1 cellular context compared by ENCODE assay signal in genomic region chr5:119302916-119303897, GRCh38.
A peak's percentile ranks its signal among the peaks of the same experiment; 100 is the strongest.
TF ChIP-seq lines count a peak whose summit lies in the region.

No MANE protein-coding gene starts in this region.

TF ChIP-seq in HepG2, 621 proteins besides CTCF, POLR2A, EP300 and RAD21 (continued from another document and continues in another):
- no peak for TF ChIP-seq THAP7 (CRISPR knock-in tag; IDR thresholded peaks at IDR 0.05)
- TF ChIP-seq SOX5 (CRISPR knock-in tag; IDR thresholded peaks at IDR 0.05; ENCODE audit: borderline replicate concordance), result peak; percentile 54; the same call in 1 of the 2 replicates
- TF ChIP-seq RCOR2 (CRISPR knock-in tag; IDR thresholded peaks at IDR 0.05), result no peak; the same call in 1 of the 2 replicates
- TF ChIP-seq RBAK (CRISPR knock-in tag; IDR thresholded peaks at IDR 0.05), result no peak
- TF ChIP-seq MAFK (conservative IDR thresholded peaks at IDR 0.05 in 1 of 2, IDR thresholded peaks at IDR 0.05 in 1 of 2; ENCODE audit: low read length in 2 of 2), result no peak
- no peak; the same call in 1 of the 2 replicates for TF ChIP-seq MED1 (CRISPR knock-in tag; IDR thresholded peaks at IDR 0.05)
- TF ChIP-seq FOSL2 (CRISPR knock-in tag; IDR thresholded peaks at IDR 0.05), result peak; percentile 48
- no peak for TF ChIP-seq TCF7 (IDR thresholded peaks at IDR 0.05; ENCODE audit: low read depth)
- no peak for TF ChIP-seq ZNF263 (CRISPR knock-in tag; IDR thresholded peaks at IDR 0.05)
- TF ChIP-seq REXO4 (CRISPR knock-in tag; IDR thresholded peaks at IDR 0.05; ENCODE audit: borderline replicate concordance), result no peak
- no peak for TF ChIP-seq ZBTB43 (CRISPR knock-in tag; conservative IDR thresholded peaks at IDR 0.05)
- TF ChIP-seq ZNF124 (CRISPR knock-in tag; IDR thresholded peaks at IDR 0.05), result no peak
- no peak for TF ChIP-seq ZNF790 (CRISPR knock-in tag; IDR thresholded peaks at IDR 0.05; ENCODE audit: borderline replicate concordance)
- TF ChIP-seq ZNF362 (CRISPR knock-in tag; IDR thresholded peaks at IDR 0.05; ENCODE audit: borderline replicate concordance), result no peak; the same call in 1 of the 2 replicates
- TF ChIP-seq GFI1 (CRISPR knock-in tag; IDR thresholded peaks at IDR 0.05; ENCODE audit: borderline replicate concordance), result peak; percentile 58; the same call in 1 of the 2 replicates
- peak; percentile 77; the same call in 1 of the 2 replicates for TF ChIP-seq ATF2 (CRISPR knock-in tag; IDR thresholded peaks at IDR 0.05)
- no peak for TF ChIP-seq ELF4 (CRISPR knock-in tag; IDR thresholded peaks at IDR 0.05; ENCODE audit: borderline replicate concordance)
- 0 out of 2 replicates have a peak, but pooled peaks have one; percentile 24 for TF ChIP-seq PPARG (CRISPR knock-in tag; conservative IDR thresholded peaks at IDR 0.05)
- 0 out of 2 replicates have a peak, but pooled peaks have one; percentile 41 for TF ChIP-seq CCDC6 (CRISPR knock-in tag; IDR thresholded peaks at IDR 0.05)
- TF ChIP-seq CAMTA2 (CRISPR knock-in tag; IDR thresholded peaks at IDR 0.05; ENCODE audit: borderline replicate concordance), result no peak
- peak; percentile 93 for TF ChIP-seq MIXL1 (CRISPR knock-in tag; IDR thresholded peaks at IDR 0.05)
- peak; percentile 19; the same call in 1 of the 2 replicates for TF ChIP-seq TBX2 (CRISPR knock-in tag; IDR thresholded peaks at IDR 0.05; ENCODE audit: borderline replicate concordance)
- 0 out of 2 replicates have a peak, but pooled peaks have one; percentile 29 for TF ChIP-seq ZNF709 (CRISPR knock-in tag; IDR thresholded peaks at IDR 0.05)
- TF ChIP-seq PBX2 (CRISPR knock-in tag; IDR thresholded peaks at IDR 0.05), result no peak
- TF ChIP-seq GPBP1L1 (CRISPR knock-in tag; IDR thresholded peaks at IDR 0.05), result no peak
- TF ChIP-seq IRF9 (CRISPR knock-in tag; IDR thresholded peaks at IDR 0.05; ENCODE audit: borderline replicate concordance), result no peak
- peak; percentile 24; the same call in 1 of the 2 replicates for TF ChIP-seq NFE2L2 (IDR thresholded peaks at IDR 0.05; ENCODE audit: low read length)
- no peak for TF ChIP-seq ZNF407 (CRISPR knock-in tag; IDR thresholded peaks at IDR 0.05; ENCODE audit: not compliant biosample characterization)
- TF ChIP-seq ZBTB38 (CRISPR knock-in tag; IDR thresholded peaks at IDR 0.05), result no peak
- TF ChIP-seq ONECUT2 (CRISPR knock-in tag; IDR thresholded peaks at IDR 0.05), result no peak
- no peak for TF ChIP-seq PBX3 (CRISPR knock-in tag; IDR thresholded peaks at IDR 0.05; ENCODE audit: borderline replicate concordance)
- no peak for TF ChIP-seq RFX1 (IDR thresholded peaks at IDR 0.05)
- no peak for TF ChIP-seq SNAPC5 (CRISPR knock-in tag; IDR thresholded peaks at IDR 0.05; ENCODE audit: borderline replicate concordance)
- no peak for TF ChIP-seq NR1H2 (CRISPR knock-in tag; IDR thresholded peaks at IDR 0.05; ENCODE audit: borderline replicate concordance, low read depth)
- no peak for TF ChIP-seq MEIS2 (CRISPR knock-in tag; IDR thresholded peaks at IDR 0.05)
- TF ChIP-seq ZNF570 (CRISPR knock-in tag; IDR thresholded peaks at IDR 0.05; ENCODE audit: borderline replicate concordance), result no peak
- no peak for TF ChIP-seq ZFP82 (CRISPR knock-in tag; IDR thresholded peaks at IDR 0.05; ENCODE audit: borderline replicate concordance)
- TF ChIP-seq PTBP1 (IDR thresholded peaks at IDR 0.05; ENCODE audit: low read depth, low read length, poor library complexity, severe bottlenecking), result no peak
- TF ChIP-seq ZNF331 (CRISPR knock-in tag; IDR thresholded peaks at IDR 0.05), result no peak
- no peak for TF ChIP-seq ZNF761 (CRISPR knock-in tag; conservative IDR thresholded peaks at IDR 0.05)
- TF ChIP-seq ZNF614 (CRISPR knock-in tag; IDR thresholded peaks at IDR 0.05; ENCODE audit: borderline replicate concordance), result peak; percentile 34; the same call in 1 of the 2 replicates
- no peak for TF ChIP-seq NFIB (CRISPR knock-in tag; IDR thresholded peaks at IDR 0.05; ENCODE audit: borderline replicate concordance)
- TF ChIP-seq ZNF260 (CRISPR knock-in tag; IDR thresholded peaks at IDR 0.05; ENCODE audit: borderline replicate concordance, low read depth), result no peak
- TF ChIP-seq MIER2 (CRISPR knock-in tag; IDR thresholded peaks at IDR 0.05), result no peak
- TF ChIP-seq ZNF883 (CRISPR knock-in tag; IDR thresholded peaks at IDR 0.05; ENCODE audit: not compliant biosample characterization), result no peak
